ENCODE assay signal across 15 cellular contexts in the genomic region with DNA sequence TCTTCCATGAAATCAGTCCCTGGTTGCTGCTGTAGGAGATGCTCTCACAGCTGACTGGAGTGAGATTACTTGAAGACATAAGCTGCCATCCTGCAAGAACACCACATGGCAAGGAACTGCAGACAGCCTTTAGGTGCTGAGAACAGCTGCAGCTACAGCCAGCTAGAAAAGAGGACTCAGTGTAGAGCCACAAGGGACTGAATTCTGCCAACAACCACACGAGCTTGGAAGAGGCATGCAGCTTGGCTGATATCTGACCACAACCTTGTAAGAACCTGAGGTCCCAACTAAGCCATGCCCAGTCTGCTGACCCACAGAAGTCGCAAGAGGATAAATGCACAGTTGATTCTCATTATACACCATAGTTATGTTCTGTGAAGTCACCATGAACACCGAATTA.
DNase-seq lines count a peak whose midpoint lies in the region; ATAC-seq, FAIRE-seq and TF ChIP-seq lines count a peak whose summit lies in the region.
"Had no signal": no experiment of that assay in that cellular context is flagged by ENCODE, and none has a peak within 500 bp of the region (broad histone marks: within the 10 kb centered on the region; RNA-seq: fewer than 3 reads in every experiment).

No MANE protein-coding gene starts in this region.

- H2BK120ac ChIP-seq in H1 (replicated peaks; ENCODE audit: low read depth, low read length) (no peak overlapping the region), trophoblast cell (ENCODE audit: insufficient read depth, low read length, poor library complexity) (no peak overlapping the region)

- H3K4me1 Mint-ChIP-seq in GM23338 (peaks cover 49% of the 10 kb centered on the region), natural killer cell (peaks cover 0 to 8% of the 10 kb centered on the region in 2 donors)
- H3K4me1 Mint-ChIP-seq: activated CD4-positive, alpha-beta memory T cell treated with anti-CD3 and anti-CD28 coated beads, Interleukin-2, amount 10 ng/mL, durations not matched to agents 7 days and 5 days; naive B cell had no signal

- H3K79me2 ChIP-seq in H1 (ENCODE audit: control insufficient read depth in 1 of 2, insufficient read depth in 2 of 2, low read length in 2 of 2) (no peaks in the 10 kb centered on the region), trophoblast cell (ENCODE audit: control insufficient read depth, insufficient read depth, low read length, poor library complexity) (no peaks in the 10 kb centered on the region), GM23338 (replicated peaks; ENCODE audit: insufficient read depth) (no peaks in the 10 kb centered on the region)

- H3K4me2 ChIP-seq in H1 (ENCODE audit: insufficient read depth in 1 of 2, low read depth in 2 of 2, low read length in 2 of 2) = no peak overlapping the region
- no peak overlapping the region for H3K4me2 ChIP-seq in trophoblast cell (ENCODE audit: low read length)
- no peak overlapping the region for H3K4me2 ChIP-seq in GM23338

- H2BK20ac ChIP-seq in H1 (ENCODE audit: low read length) = peak overlapping the region; percentile 74; the same call in 1 of the 2 replicates

- H2BK12ac ChIP-seq in H1 (ENCODE audit: low read depth, low read length) (peak overlapping the region; percentile 80; the same call in 1 of the 2 replicates), trophoblast cell (ENCODE audit: low read length) (no peak overlapping the region)

- H2AFZ ChIP-seq in H1 (ENCODE audit: low read length) = no peak overlapping the region
- no peak overlapping the region for H2AFZ ChIP-seq in trophoblast cell (ENCODE audit: insufficient read depth, low read length, poor library complexity)
- no peak overlapping the region for H2AFZ ChIP-seq in GM23338

- no peak overlapping the region for H3K9ac ChIP-seq in H1 (replicated peaks in 1 of 4; ENCODE audit: extremely low read depth in 1 of 4, low read depth in 3 of 4, low read length in 3 of 4)
- H3K9ac ChIP-seq in trophoblast cell (ENCODE audit: low read length) = peak overlapping the region; percentile 23

- H3K14ac ChIP-seq in H1 (ENCODE audit: insufficient read length) (no peak overlapping the region), trophoblast cell (ENCODE audit: low read length) (no peak overlapping the region)

- peaks cover 15% of the 10 kb centered on the region for H3K27me3 Mint-ChIP-seq in GM23338 (ENCODE audit: insufficient read depth, low read depth, poor library complexity)
- peaks cover 3 to 8% of the 10 kb centered on the region in 2 donors for H3K27me3 Mint-ChIP-seq in natural killer cell (ENCODE audit: low read depth in 2 of 2)
- H3K27me3 Mint-ChIP-seq: naive B cell had no signal

- H4K20me1 ChIP-seq in H1 (replicated peaks in 1 of 2; ENCODE audit: control insufficient read depth in 1 of 2, insufficient read depth in 2 of 2, low read length in 2 of 2) = peaks cover 0 to 4% of the 10 kb centered on the region in 2 experiments
- H4K20me1 ChIP-seq in GM23338 (replicated peaks; ENCODE audit: insufficient read depth) = no peaks in the 10 kb centered on the region

- H3K4me1 ChIP-seq in H1 (replicated peaks in 1 of 4; ENCODE audit: control insufficient read depth in 3 of 4, insufficient read depth in 4 of 4, low read length in 3 of 4) (peaks cover 4 to 24% (median 21%) of the 10 kb centered on the region in 4 experiments; a peak in 6 of 7 replicates), trophoblast cell (ENCODE audit: control insufficient read depth in 1 of 2, insufficient read depth in 2 of 2, low read length in 2 of 2) (peaks cover 5 to 8% of the 10 kb centered on the region in 2 experiments), body of pancreas (peaks cover 17% of the 10 kb centered on the region), GM23338 (ENCODE audit: insufficient read depth) (peaks cover 28% of the 10 kb centered on the region)

- H4K12ac ChIP-seq in trophoblast cell (ENCODE audit: low read depth, low read length) = no peak overlapping the region

- no peak overlapping the region for H3K4me3 Mint-ChIP-seq in GM23338
- no peak overlapping the region for H3K4me3 Mint-ChIP-seq in natural killer cell
- H3K4me3 Mint-ChIP-seq: activated CD4-positive, alpha-beta memory T cell treated with anti-CD3 and anti-CD28 coated beads, Interleukin-2, amount 10 ng/mL, durations not matched to agents 7 days and 5 days; naive B cell had no signal

- 91% methylated on average over 3 of the region's 3 CpGs; no CpG with 5 or more reads in 1 of the 2 experiments for WGBS in H1 (ENCODE audit: extremely low coverage in 1 of 2, insufficient coverage in 1 of 2, insufficient read length in 1 of 2, insufficient replicate concordance in 2 of 2, low coverage in 1 of 2, low lambda C conversion rate in 2 of 2, missing lambda C conversion rate in 1 of 2), 2 experiments
- no CpG with 5 or more reads among the region's 3 CpGs for WGBS in trophoblast cell (ENCODE audit: extremely low coverage, insufficient coverage, insufficient read length)
- 77 to 81% methylated on average over 2 to 3 of the region's 3 CpGs for WGBS in body of pancreas, 2 donors

- H3K18ac ChIP-seq in H1 (ENCODE audit: extremely low read depth, low read length) = 0 out of 2 replicates have a peak overlapping the region, but pooled peaks have one; percentile 9
- no peak overlapping the region for H3K18ac ChIP-seq in trophoblast cell (ENCODE audit: low read length)

- ATAC-seq in body of pancreas (no peak), GM23338 (no peak), natural killer cell (no peak)

- no peak overlapping the region for H4K5ac ChIP-seq in H1 (ENCODE audit: insufficient read length, low read depth, low read length)

- no peak for TF ChIP-seq RAD21 in H1 (IDR thresholded peaks at IDR 0.05 in 1 of 2, conservative IDR thresholded peaks at IDR 0.05 in 1 of 2; ENCODE audit: low read depth in 2 of 2, low read length in 2 of 2)

- CTCF ChIA-PET in H1 (lab: Charles Lee; ENCODE audit: partially characterized antibody) = interaction anchor here (1.0 to 2.6 kb wide), 7 partner anchors 9 to 67 kb away, joined by 3 to 8 read pairs (median 4); no protein-coding TSS in a partner anchor

- H3K23me2 ChIP-seq in H1 (ENCODE audit: low read depth, low read length) = peaks cover 5% of the 10 kb centered on the region; the same call in 1 of the 2 replicates

- H4K91ac ChIP-seq in H1 (replicated peaks; ENCODE audit: insufficient read length, low read length) = no peak overlapping the region
- no peak overlapping the region for H4K91ac ChIP-seq in trophoblast cell (ENCODE audit: low read depth, low read length)

- H3K9me3 ChIP-seq in H1 (ENCODE audit: insufficient read depth in 2 of 2, low read depth in 1 of 2, low read length in 1 of 2) (peaks cover 12 to 14% of the 10 kb centered on the region in 2 experiments), trophoblast cell (ENCODE audit: insufficient read depth, low read depth, low read length) (no peaks in the 10 kb centered on the region), body of pancreas (no peaks in the 10 kb centered on the region)
- H3K9me3 ChIP-seq: vagina had no signal

- H4K8ac ChIP-seq in H1 (ENCODE audit: extremely low read depth, insufficient read depth, low read length) (no peak overlapping the region), trophoblast cell (ENCODE audit: low read depth, low read length) (no peak overlapping the region)

- TF ChIP-seq CTCF in H1 (IDR thresholded peaks at IDR 0.05; ENCODE audit: control extremely low read depth in 1 of 3, insufficient read depth in 1 of 3, low read depth in 1 of 3, low read length in 3 of 3) (no peak), body of pancreas (IDR thresholded peaks at IDR 0.05) (no peak), GM23338 (conservative IDR thresholded peaks at IDR 0.05; ENCODE audit: low read depth in 2 of 2) (no peak), natural killer cell (IDR thresholded peaks at IDR 0.05) (no peak)

- H3K27me3 ChIP-seq in H1 (replicated peaks in 1 of 4; ENCODE audit: control insufficient read depth in 3 of 4, extremely low read depth in 1 of 4, insufficient read depth in 3 of 4, low read length in 3 of 4) (no peaks in the 10 kb centered on the region), trophoblast cell (ENCODE audit: insufficient read depth, low read length) (no peaks in the 10 kb centered on the region), body of pancreas (no peaks in the 10 kb centered on the region), GM23338 (ENCODE audit: insufficient read depth) (no peaks in the 10 kb centered on the region)
- H3K27me3 ChIP-seq: cardiac muscle cell, vagina had no signal

- no peak for TF ChIP-seq POLR2A in H1 (IDR thresholded peaks at IDR 0.05; ENCODE audit: control extremely low read depth in 1 of 2, low read depth in 2 of 2, low read length in 2 of 2)
- TF ChIP-seq POLR2A in body of pancreas (IDR thresholded peaks at IDR 0.05) = no peak

- H3K56ac ChIP-seq in H1 (replicated peaks; ENCODE audit: insufficient read length, low read depth, low read length) = no peak overlapping the region

- FAIRE-seq in H1 (lab: Jason Lieb, UNC) = no peak
- FAIRE-seq: TTC549 had no signal

- H3K9me3 Mint-ChIP-seq in GM23338 (peaks cover 18% of the 10 kb centered on the region), natural killer cell (peaks cover 3 to 6% of the 10 kb centered on the region in 2 donors)
- H3K9me3 Mint-ChIP-seq: activated CD4-positive, alpha-beta memory T cell treated with anti-CD3 and anti-CD28 coated beads, Interleukin-2, amount 10 ng/mL, durations not matched to agents 7 days and 5 days had no signal

- peak overlapping the region; percentile 48; the same call in 1 of the 2 replicates for H2BK15ac ChIP-seq in H1 (ENCODE audit: low read length)

- H2AK5ac ChIP-seq in H1 (ENCODE audit: low read depth, low read length) (peak overlapping the region; percentile 97), trophoblast cell (ENCODE audit: low read length) (no peak overlapping the region)

- POLR2A ChIA-PET in H1 (lab: Charles Lee; ENCODE audit: partially characterized antibody) = interaction anchor here (1.2 kb wide), 1 partner anchor 55 kb away, joined by 3 read pairs; no protein-coding TSS in a partner anchor

- peaks cover 14% of the 10 kb centered on the region; the same call in 1 of the 2 replicates for H3F3A ChIP-seq in GM23338 (replicated peaks; ENCODE audit: low read depth)

- H3K23ac ChIP-seq in H1 (ENCODE audit: insufficient read length) = no peak overlapping the region
- no peak overlapping the region for H3K23ac ChIP-seq in trophoblast cell (ENCODE audit: low read length)

- DNase-seq in Daoy (ENCODE audit: low read depth) = peak; percentile 58
- peak; percentile 92 for DNase-seq in M059J (ENCODE audit: low read depth)
- no peak for DNase-seq in H1 (ENCODE audit: low read depth in 1 of 2, low spot score in 2 of 2)
- DNase-seq in trophoblast cell = no peak
- no peak for DNase-seq in body of pancreas
- DNase-seq in GM23338 (ENCODE audit: low spot score) = no peak
- no peak for DNase-seq in natural killer cell
- DNase-seq in NCI-H510A treated with DMSO at 0.1 percent for 48 hours (lab: John Stamatoyannopoulos, UW) = no peak
- DNase-seq: activated CD4-positive, alpha-beta memory T cell treated with anti-CD3 and anti-CD28 coated beads, Interleukin-2, amount 10 ng/mL, durations not matched to agents 7 days and 5 days; hypothalamus; naive B cell; stimulated activated naive CD4-positive, alpha-beta T cell had no signal

- H3K36me3 Mint-ChIP-seq in GM23338 (ENCODE audit: low read depth) (peaks cover 13% of the 10 kb centered on the region), natural killer cell (no peaks in the 10 kb centered on the region)
- H3K36me3 Mint-ChIP-seq: naive B cell had no signal

- H3K4ac ChIP-seq in H1 (replicated peaks; ENCODE audit: insufficient read length, low read depth, low read length) (no peak overlapping the region), trophoblast cell (ENCODE audit: low read depth, low read length) (no peak overlapping the region)

- intact Hi-C loops in body of pancreas (cut with DNase I) (no loop called here), natural killer cell (cut with micrococcal nuclease) (no loop called here)

- no peaks in the 10 kb centered on the region for H3K79me1 ChIP-seq in H1 (ENCODE audit: low read depth, low read length)
- no peaks in the 10 kb centered on the region for H3K79me1 ChIP-seq in trophoblast cell (ENCODE audit: low read length)

- H3K9me2 ChIP-seq in GM23338 (ENCODE audit: insufficient read depth) = peaks cover 17% of the 10 kb centered on the region

- no peak for TF ChIP-seq EP300 in H1 (IDR thresholded peaks at IDR 0.05; ENCODE audit: borderline replicate concordance in 1 of 2, low read depth in 2 of 2, low read length in 2 of 2)

- H3K27ac ChIP-seq in H1 (ENCODE audit: low read depth, low read length) (no peak overlapping the region), trophoblast cell (ENCODE audit: low read depth, low read length) (no peak overlapping the region), body of pancreas (no peak overlapping the region), GM23338 (ENCODE audit: low read depth) (no peak overlapping the region)
- H3K27ac ChIP-seq: cardiac muscle cell had no signal

- H3K27ac Mint-ChIP-seq in GM23338 = no peak overlapping the region
- H3K27ac Mint-ChIP-seq in natural killer cell = no peak overlapping the region
- H3K27ac Mint-ChIP-seq: activated CD4-positive, alpha-beta memory T cell treated with anti-CD3 and anti-CD28 coated beads, Interleukin-2, amount 10 ng/mL, durations not matched to agents 7 days and 5 days had no signal

- H3K36me3 ChIP-seq in H1 (ENCODE audit: control insufficient read depth in 2 of 4, insufficient read depth in 4 of 4, low read length in 3 of 4) (peaks cover 0 to 6% (median 0%) of the 10 kb centered on the region in 4 experiments; a peak in 2 of 8 replicates), trophoblast cell (ENCODE audit: control insufficient read depth in 1 of 2, insufficient read depth in 2 of 2, low read length in 2 of 2) (no peaks in the 10 kb centered on the region), body of pancreas (replicated peaks in 1 of 2; ENCODE audit: insufficient read depth in 1 of 2, low read depth in 2 of 2) (no peaks in the 10 kb centered on the region), GM23338 (ENCODE audit: insufficient read depth) (no peaks in the 10 kb centered on the region)
- H3K36me3 ChIP-seq: cardiac muscle cell, vagina had no signal

- H3K4me3 ChIP-seq in H1 (ENCODE audit: extremely low read depth in 1 of 4, insufficient read depth in 2 of 4, low read depth in 3 of 4, low read length in 4 of 4) (no peak overlapping the region), trophoblast cell (ENCODE audit: low read depth, low read length) (no peak overlapping the region), body of pancreas (no peak overlapping the region), GM23338 (no peak overlapping the region)
- H3K4me3 ChIP-seq: cardiac muscle cell, vagina had no signal

- H2BK5ac ChIP-seq in H1 (ENCODE audit: low read depth, low read length) (peak overlapping the region; percentile 41; the same call in 1 of the 2 replicates), trophoblast cell (ENCODE audit: low read depth, low read length, poor library complexity) (no peak overlapping the region)

Comparison
In these comparisons a context has a peak if more than half of its experiments do, and no peak if none do; other contexts are left out.
1. DNase-seq: peak in Daoy (single experiment) and M059J (single experiment); none in H1 (0 of 2), trophoblast cell (0 of 2), body of pancreas (0 of 4), GM23338 (single experiment), natural killer cell (single experiment) and NCI-H510A treated with DMSO at 0.1 percent for 48 hours (single experiment).